ENCODE assay signal across 1 cellular context in genomic region chr17:65562206-65562531, GRCh38.
TF ChIP-seq lines count a peak whose summit lies in the region.

No MANE protein-coding gene starts in this region.

TF ChIP-seq in H1, 55 proteins besides CTCF, POLR2A, EP300 and RAD21:
- TF ChIP-seq JUND (IDR thresholded peaks at IDR 0.05; ENCODE audit: low read length) (no peak), E2F6 (IDR thresholded peaks at IDR 0.05) (peak; percentile 8; the same call in 1 of the 2 replicates)
